In genomic region chr6:132005177-132005576, GRCh38 we compare ENCODE assay signal across 3 cellular contexts.
A peak's percentile ranks its signal among the peaks of the same experiment; 100 is the strongest.
TF ChIP-seq lines count a peak whose summit lies in the region.

No MANE protein-coding gene starts in this region.

TF ChIP-seq in IMR-90, 13 proteins besides CTCF, POLR2A, EP300 and RAD21:
- TF ChIP-seq FOS (IDR thresholded peaks at IDR 0.05; ENCODE audit: low read depth, low read length) (no peak), RFX5 (IDR thresholded peaks at IDR 0.05; ENCODE audit: low read depth, low read length) (no peak), MAZ (IDR thresholded peaks at IDR 0.05; ENCODE audit: borderline replicate concordance, low read depth, low read length) (no peak), RCOR1 (IDR thresholded peaks at IDR 0.05; ENCODE audit: insufficient replicate concordance, low read length) (no peak), MAFK (IDR thresholded peaks at IDR 0.05; ENCODE audit: low read depth, low read length) (no peak)

TF ChIP-seq in endothelial cell of umbilical vein, 7 proteins besides CTCF, POLR2A, EP300 and RAD21:
- TF ChIP-seq POLR2AphosphoS5 (IDR thresholded peaks at IDR 0.05; ENCODE audit: insufficient read depth, low read depth, low read length): no peak
- TF ChIP-seq MYC (IDR thresholded peaks at IDR 0.05; ENCODE audit: low read depth, low read length): no peak
- no peak for TF ChIP-seq MAX (IDR thresholded peaks at IDR 0.05; ENCODE audit: insufficient read depth, insufficient read length)
- TF ChIP-seq JUN (IDR thresholded peaks at IDR 0.05; ENCODE audit: borderline replicate concordance, insufficient read depth, insufficient read length, low read depth): no peak
- TF ChIP-seq GATA2 (IDR thresholded peaks at IDR 0.05; ENCODE audit: insufficient read depth, insufficient read length, low read depth, low read length): peak; percentile 39
- no peak for TF ChIP-seq EZH2 (IDR thresholded peaks at IDR 0.05; ENCODE audit: borderline replicate concordance, low read depth, low read length, severe bottlenecking)
- no peak for TF ChIP-seq FOS (IDR thresholded peaks at IDR 0.05; ENCODE audit: borderline replicate concordance, insufficient read depth, low read length)

TF ChIP-seq in SK-N-SH, 30 proteins besides CTCF, POLR2A, EP300 and RAD21:
- no peak for TF ChIP-seq CHD2 (IDR thresholded peaks at IDR 0.05; ENCODE audit: low read length, partially characterized antibody)
- TF ChIP-seq FOSL2 (IDR thresholded peaks at IDR 0.05; ENCODE audit: borderline replicate concordance, low read depth): no peak
